In genomic region chr5:38613475-38613874, GRCh38 we compare ENCODE assay signal across 22 cellular contexts. TPM values are rescaled to one million over a fixed set of nuclear protein-coding genes. Genes with fewer than 3 reads are reported as not detected.
"Had no signal": no experiment of that assay in that cellular context is flagged by ENCODE, and none has a peak within 500 bp of the region (broad histone marks: within the 10 kb centered on the region; RNA-seq: fewer than 3 reads in every experiment).

No MANE protein-coding gene starts in this region.

- H3K79me2 ChIP-seq: hepatocyte had no signal

- H2AFZ ChIP-seq: hepatocyte had no signal

- H3K36me3 ChIP-seq: gastrocnemius medialis, heart left ventricle, sigmoid colon, stomach, thyroid gland had no signal

- DNase-seq: cortex of kidney; effector memory CD8-positive, alpha-beta T cell; gastrocnemius medialis; heart left ventricle; kidney; mammary epithelial cell; naive thymus-derived CD8-positive, alpha-beta T cell; nephron progenitor cell; nucleus accumbens; posterior cingulate gyrus; psoas muscle; right cardiac atrium; sigmoid colon; stimulated activated CD4-positive, alpha-beta T cell treated with anti-CD3 and anti-CD28 coated beads, Interleukin-2, amount 100 ng/mL, for 24 hours; stimulated activated CD4-positive, alpha-beta T cell treated with anti-CD3 and anti-CD28 coated beads, Interleukin-4, amount 100 ng/mL, for 24 hours; stimulated activated naive CD4-positive, alpha-beta T cell treated with Interleukin-2 at 50 U/mL for 16 hours; trophoblast cell had no signal

- H3K9me3 ChIP-seq: thyroid gland had no signal

- H3K4me2 ChIP-seq: hepatocyte had no signal

- H3K4me1 ChIP-seq: sigmoid colon had no signal

- H3K27ac ChIP-seq: gastrocnemius medialis, heart left ventricle, hepatocyte, psoas muscle, sigmoid colon had no signal

- ATAC-seq: effector memory CD8-positive, alpha-beta T cell; gastrocnemius medialis; heart left ventricle; left lobe of liver; naive thymus-derived CD8-positive, alpha-beta T cell; psoas muscle; right cardiac atrium; stimulated activated effector memory CD8-positive, alpha-beta T cell treated with anti-CD3 and anti-CD28 coated beads, Interleukin-12 subunit alpha, Interleukin-12 subunit beta, amount 100 ng/mL, for 72 hours had no signal

- H3K27me3 ChIP-seq: gastrocnemius medialis, heart left ventricle, hepatocyte, sigmoid colon, stomach, thyroid gland had no signal

- H3K4me3 ChIP-seq: gastrocnemius medialis, heart left ventricle, hepatocyte, psoas muscle, sigmoid colon, stomach, thyroid gland had no signal

RNA-seq across cellular contexts. Expression of gene LIFR, which starts 57.0 kb away (rescaled TPM):
- total RNA-seq: naive thymus-derived CD8-positive, alpha-beta T cell had no signal
- polyA plus RNA-seq: naive thymus-derived CD8-positive, alpha-beta T cell had no signal
